12 cellular contexts compared by ENCODE assay signal in the genomic region with DNA sequence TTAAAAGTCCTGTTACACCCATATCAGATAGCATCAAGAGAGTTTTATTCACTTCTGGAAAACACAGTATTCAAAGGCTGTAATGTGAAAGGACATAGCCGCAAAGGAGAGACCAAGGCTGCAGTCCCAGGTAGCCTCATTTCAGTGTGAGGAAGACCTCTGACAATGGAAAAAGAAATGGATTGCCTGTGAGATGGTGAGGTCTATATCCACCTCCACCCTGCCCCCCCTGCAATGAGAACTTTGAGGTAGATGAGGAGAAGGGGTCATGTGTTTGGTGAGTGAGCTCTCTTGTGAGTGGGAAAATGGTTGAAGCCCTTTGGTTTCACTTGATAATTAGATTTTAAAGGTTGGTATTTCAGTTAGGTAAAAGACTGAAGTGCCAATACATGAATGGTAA. TPM values are rescaled to one million over a fixed set of nuclear protein-coding genes. Genes with fewer than 3 reads are reported as not detected.
DNase-seq lines count a peak whose midpoint lies in the region; ATAC-seq, FAIRE-seq and TF ChIP-seq lines count a peak whose summit lies in the region.
"Had no signal": no experiment of that assay in that cellular context is flagged by ENCODE, and none has a peak within 500 bp of the region (broad histone marks: within the 10 kb centered on the region; RNA-seq: fewer than 3 reads in every experiment).

No MANE protein-coding gene starts in this region.

- no peak overlapping the region for H2AK9ac ChIP-seq in IMR-90 (replicated peaks; ENCODE audit: low read depth, low read length, poor library complexity)

- dilution Hi-C loops in IMR-90 (cut with HindIII; ENCODE audit: low sequenced_read_pairs, unreplicated experiment): no loop called here

- POLR2A ChIA-PET in IMR-90 (lab: Charles Lee; ENCODE audit: unreplicated experiment): no interaction called here

- H2BK20ac ChIP-seq in IMR-90 (ENCODE audit: low read depth, low read length): no peak overlapping the region

- H4K20me1 ChIP-seq in IMR-90 (ENCODE audit: insufficient read depth, low read length) (peaks cover 29% of the 10 kb centered on the region; the same call in 1 of the 2 replicates), astrocyte (ENCODE audit: insufficient read depth, low read length) (peaks cover 47% of the 10 kb centered on the region)

- H3K9ac ChIP-seq in IMR-90 (ENCODE audit: low read depth, low read length) (no peak overlapping the region), astrocyte (ENCODE audit: low read length) (no peak overlapping the region)

- no CpG with 5 or more reads among the region's 1 CpG for WGBS in IMR-90 (ENCODE audit: extremely low coverage in 2 of 2, insufficient read length in 1 of 2), 2 experiments
- 100% methylated on average over 1 of the region's 1 CpG for WGBS in esophagus squamous epithelium, 2 donors

- peaks cover 33 to 57% of the 10 kb centered on the region in 2 experiments for H3K79me1 ChIP-seq in IMR-90 (ENCODE audit: low read depth in 1 of 2, low read length in 2 of 2)

- peaks cover 29% of the 10 kb centered on the region for H3K4me1 Mint-ChIP-seq in Calu3 (ENCODE audit: low read depth, unreplicated experiment)
- H3K4me1 Mint-ChIP-seq in astrocyte (ENCODE audit: low read depth, unreplicated experiment): peaks cover 51% of the 10 kb centered on the region
- peaks cover 54% of the 10 kb centered on the region for H3K4me1 Mint-ChIP-seq in neural crest cell

- no peaks in the 10 kb centered on the region for H3K27me3 ChIP-seq in IMR-90 (ENCODE audit: control insufficient read depth, insufficient read depth, low read length)
- H3K27me3 ChIP-seq in astrocyte (ENCODE audit: insufficient read depth, low read length): no peaks in the 10 kb centered on the region
- H3K27me3 ChIP-seq in esophagus squamous epithelium: no peaks in the 10 kb centered on the region
- no peaks in the 10 kb centered on the region for H3K27me3 ChIP-seq in MG63
- H3K27me3 ChIP-seq: cardiac muscle cell had no signal

- H3K4ac ChIP-seq in IMR-90 (ENCODE audit: low read depth, low read length): no peak overlapping the region

- CTCF ChIA-PET in Calu3 (lab: Charles Lee) (no interaction called here), IMR-90 (lab: Yijun Ruan, JAX) (interaction anchor here (0.5 kb wide), 1 partner anchor 143 kb away, joined by 6 read pairs; no protein-coding TSS in a partner anchor)

- peaks cover 44% of the 10 kb centered on the region for H3K36me3 Mint-ChIP-seq in Calu3 (ENCODE audit: insufficient read depth, unreplicated experiment)
- H3K36me3 Mint-ChIP-seq in astrocyte (ENCODE audit: low read depth, unreplicated experiment): peaks cover 13% of the 10 kb centered on the region
- H3K36me3 Mint-ChIP-seq in neural crest cell (ENCODE audit: low read depth): peaks cover 8% of the 10 kb centered on the region

- H3K9me3 Mint-ChIP-seq in Calu3 (ENCODE audit: low read depth, unreplicated experiment) (no peaks in the 10 kb centered on the region), astrocyte (ENCODE audit: unreplicated experiment) (no peaks in the 10 kb centered on the region), neural crest cell (no peaks in the 10 kb centered on the region)

- H3K4me3 Mint-ChIP-seq in Calu3 (ENCODE audit: low read depth, unreplicated experiment) (no peak overlapping the region), astrocyte (ENCODE audit: unreplicated experiment) (peak overlapping the region; percentile 11), neural crest cell (peak overlapping the region; percentile 1)

- H3K9me3 ChIP-seq in IMR-90 (ENCODE audit: control insufficient read depth, insufficient read depth, low read length): no peaks in the 10 kb centered on the region
- H3K9me3 ChIP-seq in astrocyte (ENCODE audit: insufficient read depth, low read depth, low read length): no peaks in the 10 kb centered on the region
- no peaks in the 10 kb centered on the region for H3K9me3 ChIP-seq in esophagus squamous epithelium
- no peaks in the 10 kb centered on the region for H3K9me3 ChIP-seq in MG63
- H3K9me3 ChIP-seq: Caco-2 had no signal

- no peak overlapping the region for H3K18ac ChIP-seq in IMR-90 (ENCODE audit: low read depth, low read length)

- H3K4me2 ChIP-seq in IMR-90 (ENCODE audit: low read depth, low read length): no peak overlapping the region
- H3K4me2 ChIP-seq in astrocyte (ENCODE audit: low read length): no peak overlapping the region

- H3K27ac ChIP-seq in IMR-90 (ENCODE audit: insufficient read depth, low read length) (no peak overlapping the region), astrocyte (ENCODE audit: low read depth, low read length) (no peak overlapping the region), esophagus squamous epithelium (no peak overlapping the region)
- H3K27ac ChIP-seq: epithelial cell of prostate had no signal

- no peak overlapping the region for H4K91ac ChIP-seq in IMR-90 (ENCODE audit: insufficient read depth, low read depth, low read length)

- no peak for TF ChIP-seq POLR2A in IMR-90 (IDR thresholded peaks at IDR 0.05; ENCODE audit: low read depth, low read length)
- TF ChIP-seq POLR2A in esophagus squamous epithelium (IDR thresholded peaks at IDR 0.05): no peak

- no peak overlapping the region for H4K8ac ChIP-seq in IMR-90 (ENCODE audit: low read depth in 2 of 2, low read length in 2 of 2)

- peak overlapping the region; percentile 76 for H3K23ac ChIP-seq in IMR-90 (ENCODE audit: low read depth, low read length)

- BruUV-seq in Calu3 (replicated peaks; lab: Mats Ljungman, UMichigan) (no TSS peak), IMR-90 (replicated peaks; lab: Mats Ljungman, UMichigan) (no TSS peak)

- H3K9me1 ChIP-seq in IMR-90 (ENCODE audit: insufficient read depth, low read length): no peaks in the 10 kb centered on the region

- FAIRE-seq in astrocyte (lab: Jason Lieb, UNC): no peak

- no peak overlapping the region for H2BK120ac ChIP-seq in IMR-90 (ENCODE audit: low read depth, low read length)

- no peak overlapping the region for H2BK5ac ChIP-seq in IMR-90 (ENCODE audit: low read depth, low read length, poor library complexity, severe bottlenecking)

- no peak for TF ChIP-seq RAD21 in IMR-90 (IDR thresholded peaks at IDR 0.05; ENCODE audit: low read length)

- H2AK5ac ChIP-seq in IMR-90 (ENCODE audit: low read depth, low read length): no peak overlapping the region

- H3K14ac ChIP-seq in IMR-90 (replicated peaks; ENCODE audit: low read depth, low read length): no peak overlapping the region

- intact Hi-C loops in Calu3 (cut with micrococcal nuclease; ENCODE audit: unreplicated experiment): loop anchor here (5.0 kb wide), 1 partner anchor 155 kb away; no protein-coding TSS in a partner anchor
- intact Hi-C loops in IMR-90 (cut with micrococcal nuclease): no loop called here
- intact Hi-C loops in esophagus squamous epithelium (cut with DNase I): loop anchor here (10.0 kb wide), 1 partner anchor 132 kb away; no protein-coding TSS in a partner anchor

- no peak overlapping the region for H2AFZ ChIP-seq in IMR-90 (replicated peaks; ENCODE audit: low read length, poor library complexity)
- H2AFZ ChIP-seq in astrocyte (ENCODE audit: low read depth, low read length): no peak overlapping the region

- TF ChIP-seq CTCF in Calu3 (IDR thresholded peaks at IDR 0.05; ENCODE audit: unreplicated experiment) (no peak), IMR-90 (conservative IDR thresholded peaks at IDR 0.05; ENCODE audit: low read depth, low read length) (no peak), astrocyte (IDR thresholded peaks at IDR 0.05; ENCODE audit: insufficient read depth, low read depth, low read length) (no peak), neural crest cell (conservative IDR thresholded peaks at IDR 0.05) (no peak), esophagus squamous epithelium (IDR thresholded peaks at IDR 0.05) (no peak)

- in situ Hi-C loops in IMR-90 (cut with MboI; ENCODE audit: low sequenced_read_pairs): no loop called here

- H3K27me3 Mint-ChIP-seq in Calu3 (ENCODE audit: unreplicated experiment) (no peaks in the 10 kb centered on the region), astrocyte (ENCODE audit: low read depth, unreplicated experiment) (no peaks in the 10 kb centered on the region), neural crest cell (ENCODE audit: low read depth) (no peaks in the 10 kb centered on the region)

- DNase-seq in Calu3 (no peak), IMR-90 (no peak), astrocyte (ENCODE audit: low read depth) (no peak), neural crest cell (ENCODE audit: low read depth, low spot score) (no peak), esophagus squamous epithelium (lab: John Stamatoyannopoulos, UW) (no peak), MG63 (no peak), GM19240 (ENCODE audit: insufficient read length, low spot score) (no peak)
- DNase-seq: Caco-2, NCI-H526 treated with DMSO at 0.1 percent for 48 hours had no signal

- no peak overlapping the region for H3K4me3 ChIP-seq in IMR-90 (ENCODE audit: insufficient read depth, low read depth, low read length)
- no peak overlapping the region for H3K4me3 ChIP-seq in astrocyte (ENCODE audit: insufficient read depth, low read depth, low read length)
- no peak overlapping the region for H3K4me3 ChIP-seq in esophagus squamous epithelium
- H3K4me3 ChIP-seq in MG63: no peak overlapping the region; the same call in 1 of the 2 replicates

- H3K79me2 ChIP-seq in astrocyte (ENCODE audit: insufficient read depth, low read length): peaks cover 61% of the 10 kb centered on the region

- no peak for ATAC-seq in IMR-90 (ENCODE audit: low read depth)
- ATAC-seq: Right ventricle myocardium inferior had no signal

- no peak overlapping the region for H3K56ac ChIP-seq in IMR-90 (ENCODE audit: extremely low read depth, insufficient read depth, low read length)

- no peak overlapping the region for H2BK15ac ChIP-seq in IMR-90 (ENCODE audit: low read depth, low read length)

- H3K36me3 ChIP-seq in IMR-90 (ENCODE audit: control insufficient read depth, insufficient read depth, low read length) (peaks cover 1% of the 10 kb centered on the region; the same call in 1 of the 2 replicates), astrocyte (ENCODE audit: insufficient read depth, low read length) (no peaks in the 10 kb centered on the region), esophagus squamous epithelium (no peaks in the 10 kb centered on the region), MG63 (peaks cover 47% of the 10 kb centered on the region)
- H3K36me3 ChIP-seq: cardiac muscle cell had no signal

- H3K27ac Mint-ChIP-seq in Calu3 (ENCODE audit: unreplicated experiment) (peak overlapping the region; percentile 27), astrocyte (ENCODE audit: unreplicated experiment) (peak overlapping the region; percentile 16), neural crest cell (ENCODE audit: unreplicated experiment) (no peak overlapping the region)

- H3K4me1 ChIP-seq in IMR-90 (ENCODE audit: control insufficient read depth, insufficient read depth, low read length) (peaks cover 7% of the 10 kb centered on the region), astrocyte (ENCODE audit: insufficient read depth, low read length) (peaks cover 19% of the 10 kb centered on the region), esophagus squamous epithelium (peaks cover 13 to 71% (median 28%) of the 10 kb centered on the region in 3 donors)

- no peak overlapping the region for H4K5ac ChIP-seq in IMR-90 (ENCODE audit: low read depth, low read length)

RNA-seq across cellular contexts. Expression of a gene that starts 3.5 kb away (rescaled TPM):
- total RNA-seq in Calu3 (2022) (43.5 TPM in 2 replicates), IMR-90 (2012; rRNA removed) (7.5 and 11.9 TPM in 2 replicates), astrocyte (57.8 and 67.5 TPM in 2 replicates), neural crest cell (91.4 and 94.1 TPM in 2 replicates), esophagus squamous epithelium (10 to 100 TPM; 13.4 to 32.2 (median 20.1) TPM)
- 32.8 and 35.1 TPM in 2 replicates for polyA plus RNA-seq in IMR-90 (2012; rRNA removed)
- 8.6 and 18.6 TPM in 2 replicates for polyA plus RNA-seq in IMR-90 (2012; cell fraction: cytosol; rRNA removed)
- polyA plus RNA-seq in IMR-90 (2012; cell fraction: nucleus; rRNA removed; ENCODE audit: low replicate concordance): 8.7 and 26.5 TPM in 2 replicates
- 32.1 and 46.4 TPM in 2 replicates for total RNA-seq in MG63 (2014; rRNA removed; shearing (Covaris generic); ENCODE audit: low replicate concordance)

RNA-seq across cellular contexts. Expression of a gene that starts 3.5 kb away (rescaled TPM):
- total RNA-seq in Calu3 (2022) (15.8 and 15.9 TPM in 2 replicates), IMR-90 (2012; rRNA removed) (9.9 and 15.6 TPM in 2 replicates), astrocyte (17.8 and 22.1 TPM in 2 replicates), neural crest cell (19.6 and 20.4 TPM in 2 replicates), esophagus squamous epithelium (10 to 100 TPM in 2 of 4 donors, 1 to 10 TPM in 2; 9.0 to 20.0 (median 11.4) TPM)
- 1.3 and 1.8 TPM in 2 replicates for polyA plus RNA-seq in IMR-90 (2012; rRNA removed)
- polyA plus RNA-seq in IMR-90 (2012; cell fraction: cytosol; rRNA removed): 0.29 and 0.30 TPM in 2 replicates
- polyA plus RNA-seq in IMR-90 (2012; cell fraction: nucleus; rRNA removed; ENCODE audit: low replicate concordance): 0.49 and 3.2 TPM in 2 replicates
- total RNA-seq in MG63 (2014; rRNA removed; shearing (Covaris generic); ENCODE audit: low replicate concordance): 14.0 and 24.3 TPM in 2 replicates
